Comparison of ENCODE assay signal across 26 cellular contexts in genomic region chr10:58920655-58921003, GRCh38.
DNase-seq lines count a peak whose midpoint lies in the region; ATAC-seq, FAIRE-seq and TF ChIP-seq lines count a peak whose summit lies in the region.
"Had no signal": no experiment of that assay in that cellular context is flagged by ENCODE, and none has a peak within 500 bp of the region (broad histone marks: within the 10 kb centered on the region; RNA-seq: fewer than 3 reads in every experiment).

No MANE protein-coding gene starts in this region.

- H3K36me3 ChIP-seq in brain microvascular endothelial cell (replicated peaks), result no peaks in the 10 kb centered on the region
- H3K36me3 ChIP-seq: ascending aorta, colonic mucosa had no signal

- ATAC-seq in A549 (peak; percentile 49 to 51; a peak in 4 of 6 replicates), HG03196 (IDR thresholded peaks at IDR 0.05; ENCODE audit: unreplicated experiment) (no peak), GM21367 (IDR thresholded peaks at IDR 0.05; ENCODE audit: unreplicated experiment) (no peak)
- ATAC-seq: naive thymus-derived CD4-positive, alpha-beta T cell had no signal

- in situ Hi-C loops in brain microvascular endothelial cell (cut with HindIII; ENCODE audit: low pct_ligation_motif_present, low sequenced_read_pairs), result no loop called here

- H3K27ac ChIP-seq in A549 (peak overlapping the region; percentile 23 to 66; a peak in 4 of 6 replicates), brain microvascular endothelial cell (peak overlapping the region; percentile 85)
- H3K27ac ChIP-seq: colonic mucosa, KMS-11, VCaP had no signal

- H3K9me3 Mint-ChIP-seq in nephron, result no peaks in the 10 kb centered on the region
- H3K9me3 Mint-ChIP-seq: activated naive CD4-positive, alpha-beta T cell treated with anti-CD3 and anti-CD28 coated beads for 36 hours; endodermal cell had no signal

- H3K27me3 ChIP-seq in brain microvascular endothelial cell (replicated peaks), result no peaks in the 10 kb centered on the region
- H3K27me3 ChIP-seq: ascending aorta, colonic mucosa had no signal

- no peak overlapping the region for H3K4me3 Mint-ChIP-seq in nephron
- H3K4me3 Mint-ChIP-seq: activated naive CD4-positive, alpha-beta T cell treated with anti-CD3 and anti-CD28 coated beads for 36 hours; CD4-positive, alpha-beta memory T cell; endodermal cell; naive thymus-derived CD4-positive, alpha-beta T cell had no signal

- TF ChIP-seq CTCF in A549 (IDR thresholded peaks at IDR 0.05) (no peak), brain microvascular endothelial cell (IDR thresholded peaks at IDR 0.05; ENCODE audit: low read depth, low read length, missing control alignments) (no peak), nephron (IDR thresholded peaks at IDR 0.05; ENCODE audit: unreplicated experiment in 3 of 3) (no peak)

- CTCF ChIA-PET in A549 (lab: Yijun Ruan, JAX), result interaction anchor here (0.7 kb wide), 1 partner anchor 31 kb away, joined by 3 read pairs; no protein-coding TSS in a partner anchor

- H3K4me1 Mint-ChIP-seq in nephron, result peaks cover 14% of the 10 kb centered on the region
- H3K4me1 Mint-ChIP-seq: CD4-positive, alpha-beta memory T cell; naive thymus-derived CD4-positive, alpha-beta T cell had no signal

- TF ChIP-seq POLR2A in A549 (IDR thresholded peaks at IDR 0.05; ENCODE audit: low read length), result no peak

- TF ChIP-seq RAD21 in A549 (conservative IDR thresholded peaks at IDR 0.05 in 1 of 2, IDR thresholded peaks at IDR 0.05 in 1 of 2), result no peak

- H3K36me3 Mint-ChIP-seq in nephron (ENCODE audit: low read depth), result no peaks in the 10 kb centered on the region
- H3K36me3 Mint-ChIP-seq: CD4-positive, alpha-beta memory T cell; naive thymus-derived CD4-positive, alpha-beta T cell had no signal

- POLR2A ChIA-PET in A549 (lab: Yijun Ruan, JAX), result no interaction called here

- H3K27ac Mint-ChIP-seq in nephron, result peak overlapping the region; percentile 39 to 85 (median 58)
- H3K27ac Mint-ChIP-seq: activated naive CD4-positive, alpha-beta T cell treated with anti-CD3 and anti-CD28 coated beads for 36 hours; CD4-positive, alpha-beta memory T cell; endodermal cell; naive thymus-derived CD4-positive, alpha-beta T cell; progenitor cell of endocrine pancreas had no signal

- DNase-seq in A549 (ENCODE audit: low read depth in 1 of 2, low spot score in 1 of 2), result no peak
- peak; percentile 36 for DNase-seq in HS-5 (ENCODE audit: low read depth)
- DNase-seq in brain microvascular endothelial cell, result no peak
- DNase-seq in AG08396 (ENCODE audit: low spot score), result no peak
- no peak for DNase-seq in AG20443 (ENCODE audit: low spot score)
- DNase-seq: activated CD4-positive, alpha-beta T cell treated with anti-CD3 and anti-CD28 coated beads, Interleukin-2, amount 50 U/mL, for 48 hours; activated naive CD4-positive, alpha-beta T cell treated with anti-CD3 and anti-CD28 coated beads for 36 hours; activated T-cell treated with anti-CD3 and anti-CD28 coated beads, Interleukin-2, amount 50 U/mL, for 1 hour; CD4-positive, alpha-beta memory T cell; colonic mucosa; endodermal cell; naive thymus-derived CD4-positive, alpha-beta T cell; NCI-H2029 treated with DMSO at 0.1 percent for 48 hours; NK-92 treated with Interleukin-12 subunit alpha and Interleukin-12 subunit beta, amount 100 ng/mL, for 24 hours; RPMI8226; small intestine; T-helper 1 cell had no signal

- peak overlapping the region; percentile 60 for H3K4me2 ChIP-seq in A549
- H3K4me2 ChIP-seq: KMS-11 had no signal

- no peak overlapping the region for H3K4me3 ChIP-seq in A549
- no peak overlapping the region for H3K4me3 ChIP-seq in brain microvascular endothelial cell (ENCODE audit: low read depth, low read length)
- H3K4me3 ChIP-seq: ascending aorta, colonic mucosa, lung had no signal

- H3K27me3 Mint-ChIP-seq in nephron (ENCODE audit: low read depth), result no peaks in the 10 kb centered on the region
- H3K27me3 Mint-ChIP-seq: CD4-positive, alpha-beta memory T cell; progenitor cell of endocrine pancreas had no signal

- H3K9me3 ChIP-seq in A549, result no peaks in the 10 kb centered on the region
- H3K9me3 ChIP-seq: ascending aorta, colonic mucosa had no signal

- H3K4me1 ChIP-seq in A549, result peaks cover 27% of the 10 kb centered on the region
- H3K4me1 ChIP-seq: colonic mucosa had no signal

- FAIRE-seq in A549 (lab: Jason Lieb, UNC), result peak; percentile 67
- FAIRE-seq: GM12891, small intestine had no signal

- no peak for TF ChIP-seq EP300 in A549 (IDR thresholded peaks at IDR 0.05)

TF ChIP-seq in A549, 52 proteins besides CTCF, POLR2A, EP300 and RAD21:
- TF ChIP-seq NR3C1 (IDR thresholded peaks at IDR 0.05) (no peak), KDM5A (IDR thresholded peaks at IDR 0.05) (no peak)

Comparison
In these comparisons a context has a peak if more than half of its experiments do, and no peak if none do; other contexts are left out.
1. ATAC-seq: peak in A549 (2 of 2); none in HG03196 (single experiment) and GM21367 (single experiment).